ENCODE assay signal across 8 cellular contexts in the genomic region with DNA sequence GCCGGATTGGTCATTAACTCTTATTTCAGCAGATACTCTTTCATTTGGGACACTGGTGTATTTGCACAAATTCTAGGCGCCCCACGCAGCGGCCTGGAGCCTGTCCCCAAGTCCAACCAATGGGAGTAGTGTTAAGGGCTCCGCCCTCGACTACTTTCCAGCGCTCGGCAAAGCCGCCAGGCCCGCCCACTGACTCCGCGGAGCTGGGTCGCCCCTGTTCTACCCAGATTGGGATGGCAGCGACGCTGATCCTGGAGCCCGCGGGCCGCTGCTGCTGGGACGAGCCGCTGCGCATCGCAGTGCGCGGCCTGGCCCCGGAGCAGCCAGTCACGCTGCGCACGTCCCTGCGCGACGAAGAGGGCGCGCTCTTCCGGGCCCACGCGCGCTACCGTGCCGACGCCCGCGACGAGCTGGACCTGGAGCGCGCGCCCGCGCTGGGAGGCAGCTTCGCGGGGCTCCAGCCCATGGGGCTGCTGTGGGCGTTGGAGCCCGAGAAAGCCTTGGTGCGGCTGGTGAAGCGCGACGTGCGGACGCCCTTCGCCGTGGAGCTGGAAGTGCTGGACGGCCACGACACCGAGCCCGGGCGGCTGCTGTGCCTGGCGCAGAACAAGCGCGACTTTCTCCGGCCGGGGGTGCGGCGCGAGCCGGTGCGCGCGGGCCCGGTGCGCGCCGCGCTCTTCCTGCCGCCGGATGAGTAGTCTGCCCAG. TPM values are rescaled to one million over a fixed set of nuclear protein-coding genes. Genes with fewer than 3 reads are reported as not detected.
DNase-seq lines count a peak whose midpoint lies in the region; ATAC-seq, FAIRE-seq and TF ChIP-seq lines count a peak whose summit lies in the region.

A gene with protein sequence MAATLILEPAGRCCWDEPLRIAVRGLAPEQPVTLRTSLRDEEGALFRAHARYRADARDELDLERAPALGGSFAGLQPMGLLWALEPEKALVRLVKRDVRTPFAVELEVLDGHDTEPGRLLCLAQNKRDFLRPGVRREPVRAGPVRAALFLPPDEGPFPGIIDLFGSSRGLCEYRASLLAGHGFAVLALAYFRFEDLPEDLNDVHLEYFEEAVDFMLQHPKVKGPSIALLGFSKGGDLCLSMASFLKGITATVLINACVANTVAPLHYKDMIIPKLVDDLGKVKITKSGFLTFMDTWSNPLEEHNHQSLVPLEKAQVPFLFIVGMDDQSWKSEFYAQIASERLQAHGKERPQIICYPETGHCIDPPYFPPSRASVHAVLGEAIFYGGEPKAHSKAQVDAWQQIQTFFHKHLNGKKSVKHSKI (plus strand): TSS at position 179 of the 707 bp plus-strand sequence. CDS start 55 bp downstream, at position 234.

- peaks cover 8% of the 10 kb centered on the region for H3K4me1 Mint-ChIP-seq in WTC11

- no peaks in the 10 kb centered on the region for H3K4me1 ChIP-seq in HAP-1
- H3K4me1 ChIP-seq in spleen: peaks cover 0 to 22% (median 13%) of the 10 kb centered on the region in 6 donors

- peak within 1 kb of the TSS; percentile 61 to 90 (median 84) for H3K27ac ChIP-seq in spleen

- DNase-seq in HAP-1 (ENCODE audit: low spot score in 2 of 2) (peak; percentile 64 to 86), NCI-H1694 treated with DMSO at 0.1 percent for 48 hours (lab: John Stamatoyannopoulos, UW) (peak; percentile 84), WTC11 (ENCODE audit: low spot score) (peak; percentile 90), cardiac fibroblast (ENCODE audit: low read depth in 2 of 2) (peak; percentile 74), iris pigment epithelial cell (ENCODE audit: low read depth) (peak; percentile 75), spleen (peak; percentile 90), DMS153 (lab: John Stamatoyannopoulos, UW) (no peak)

- H3K27ac Mint-ChIP-seq in WTC11: no peak within 1 kb of the TSS

- H3K27me3 Mint-ChIP-seq in WTC11 (ENCODE audit: low read depth): peaks cover 47% of the 10 kb centered on the region

- WGBS in spleen, 5 donors: 0 to 1% (median 1%) methylated on average over 48 to 84 of the region's 84 CpGs

- CTCF ChIA-PET in WTC11 (lab: Charles Lee): interaction anchor here (0.8 to 1.9 kb wide), 9 partner anchors 10 to 116 kb away, joined by 3 to 16 read pairs (median 5); a partner anchor contains a TSS

- H3K4me3 ChIP-seq in HAP-1 (peak within 1 kb of the TSS; percentile 45), cardiac fibroblast (replicated peaks in 1 of 2; ENCODE audit: low read depth in 2 of 2, low read length in 2 of 2) (peak within 1 kb of the TSS; percentile 53 to 63), spleen (peak within 1 kb of the TSS; percentile 59 to 95 (median 73))

- H3K36me3 Mint-ChIP-seq in WTC11: peaks cover 5% of the 10 kb centered on the region

- H3K36me3 ChIP-seq in HAP-1 (replicated peaks) (no peaks in the 10 kb centered on the region), spleen (no peaks in the 10 kb centered on the region)

- intact Hi-C loops in spleen (cut with DNase I; ENCODE audit: low total_unique reads): no loop called here

- peak; percentile 57 for FAIRE-seq in G401.6 (lab: Jason Lieb, UNC)

- H3K27me3 ChIP-seq in HAP-1 (ENCODE audit: low read depth) (no peaks in the 10 kb centered on the region), spleen (replicated peaks in 1 of 7) (peaks cover 0 to 13% (median 0%) of the 10 kb centered on the region in 7 donors)

- in situ Hi-C loops in HAP-1 (cut with MboI; ENCODE audit: low sequenced_read_pairs): no loop called here

- POLR2A ChIA-PET in WTC11 (lab: Charles Lee): interaction anchor here (0.6 to 1.7 kb wide), 7 partner anchors 11 to 476 kb away, joined by 3 to 6 read pairs (median 4); a partner anchor contains a TSS

- no peak for TF ChIP-seq POLR2A in spleen (IDR thresholded peaks at IDR 0.05)

- H3K9me3 Mint-ChIP-seq in WTC11: peaks cover 3% of the 10 kb centered on the region; the same call in 1 of the 2 replicates

- H3K4me3 Mint-ChIP-seq in WTC11: peak within 1 kb of the TSS; percentile 88

- ATAC-seq in WTC11: peak; percentile 97

- H3K9me3 ChIP-seq in HAP-1 (no peaks in the 10 kb centered on the region), spleen (peaks cover 0 to 8% (median 0%) of the 10 kb centered on the region in 8 donors)

- TF ChIP-seq CTCF in WTC11 (IDR thresholded peaks at IDR 0.05) (no peak), cardiac fibroblast (IDR thresholded peaks at IDR 0.05; ENCODE audit: low read depth, low read length) (no peak), spleen (IDR thresholded peaks at IDR 0.05 in 8 of 11, conservative IDR thresholded peaks at IDR 0.05 in 3 of 11) (no peak)

TF ChIP-seq in WTC11, 78 proteins besides CTCF, POLR2A, EP300 and RAD21 (continues in another document):
- TF ChIP-seq ZNF121 (CRISPR knock-in tag; IDR thresholded peaks at IDR 0.05) (no peak), GTF2I (CRISPR knock-in tag; conservative IDR thresholded peaks at IDR 0.05) (no peak), TEAD1 (CRISPR knock-in tag; IDR thresholded peaks at IDR 0.05) (0 out of 2 replicates have a peak, but pooled peaks have one; percentile 10), CREB1 (CRISPR knock-in tag; IDR thresholded peaks at IDR 0.05) (no peak), ZNF219 (CRISPR knock-in tag; IDR thresholded peaks at IDR 0.05; ENCODE audit: borderline replicate concordance) (no peak), CREM (CRISPR knock-in tag; IDR thresholded peaks at IDR 0.05) (0 out of 2 replicates have a peak, but pooled peaks have one; percentile 67), MXD4 (CRISPR knock-in tag; IDR thresholded peaks at IDR 0.05; ENCODE audit: borderline replicate concordance) (no peak), GRHL2 (CRISPR knock-in tag; IDR thresholded peaks at IDR 0.05; ENCODE audit: insufficient replicate concordance, severe bottlenecking) (no peak)
- TF ChIP-seq, protein P1, sequence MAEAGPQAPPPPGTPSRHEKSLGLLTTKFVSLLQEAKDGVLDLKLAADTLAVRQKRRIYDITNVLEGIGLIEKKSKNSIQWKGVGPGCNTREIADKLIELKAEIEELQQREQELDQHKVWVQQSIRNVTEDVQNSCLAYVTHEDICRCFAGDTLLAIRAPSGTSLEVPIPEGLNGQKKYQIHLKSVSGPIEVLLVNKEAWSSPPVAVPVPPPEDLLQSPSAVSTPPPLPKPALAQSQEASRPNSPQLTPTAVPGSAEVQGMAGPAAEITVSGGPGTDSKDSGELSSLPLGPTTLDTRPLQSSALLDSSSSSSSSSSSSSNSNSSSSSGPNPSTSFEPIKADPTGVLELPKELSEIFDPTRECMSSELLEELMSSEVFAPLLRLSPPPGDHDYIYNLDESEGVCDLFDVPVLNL (CRISPR knock-in tag; IDR thresholded peaks at IDR 0.05; ENCODE audit: borderline replicate concordance, low read depth): 0 out of 2 replicates have a peak, but pooled peaks have one; percentile 37
- TF ChIP-seq, protein P2, sequence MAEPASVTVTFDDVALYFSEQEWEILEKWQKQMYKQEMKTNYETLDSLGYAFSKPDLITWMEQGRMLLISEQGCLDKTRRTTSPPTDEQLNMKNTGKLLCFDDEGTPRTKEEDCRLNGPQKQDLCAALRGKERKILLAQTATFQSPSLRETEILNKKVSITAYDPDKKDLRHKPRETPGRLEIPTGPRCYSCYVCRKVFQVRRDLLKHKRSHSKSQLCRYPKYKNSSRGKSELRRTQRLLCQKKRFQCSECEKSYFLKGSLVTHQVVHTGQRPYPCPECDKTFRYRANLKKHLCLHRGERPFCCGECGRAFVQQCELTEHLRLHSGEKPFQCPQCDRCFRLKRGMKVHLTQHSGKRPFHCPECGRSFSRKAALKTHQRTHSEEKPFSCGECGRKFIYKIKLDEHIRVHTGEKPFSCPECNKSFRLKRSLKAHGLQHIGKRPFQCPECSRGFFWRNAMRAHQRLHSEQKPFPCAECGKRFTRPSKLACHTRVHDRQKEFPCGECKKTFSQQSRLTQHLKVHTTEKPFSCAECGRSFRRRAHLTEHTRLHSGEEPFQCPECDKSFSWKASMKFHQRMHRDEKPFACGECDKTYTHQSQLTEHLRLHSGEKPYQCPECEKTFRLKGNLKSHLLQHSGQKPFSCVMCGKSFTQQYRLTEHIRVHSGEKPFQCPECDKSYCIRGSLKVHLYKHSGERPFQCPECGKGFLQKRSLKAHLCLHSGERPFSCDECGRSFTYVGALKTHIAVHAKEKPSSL (CRISPR knock-in tag; conservative IDR thresholded peaks at IDR 0.05): no peak
- TF ChIP-seq, protein P3, sequence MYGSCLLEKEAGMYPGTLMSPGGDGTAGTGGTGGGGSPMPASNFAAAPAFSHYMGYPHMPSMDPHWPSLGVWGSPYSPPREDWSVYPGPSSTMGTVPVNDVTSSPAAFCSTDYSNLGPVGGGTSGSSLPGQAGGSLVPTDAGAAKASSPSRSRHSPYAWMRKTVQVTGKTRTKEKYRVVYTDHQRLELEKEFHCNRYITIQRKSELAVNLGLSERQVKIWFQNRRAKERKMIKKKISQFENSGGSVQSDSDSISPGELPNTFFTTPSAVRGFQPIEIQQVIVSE (CRISPR knock-in tag; IDR thresholded peaks at IDR 0.05; ENCODE audit: borderline replicate concordance): no peak
- TF ChIP-seq, protein P4, sequence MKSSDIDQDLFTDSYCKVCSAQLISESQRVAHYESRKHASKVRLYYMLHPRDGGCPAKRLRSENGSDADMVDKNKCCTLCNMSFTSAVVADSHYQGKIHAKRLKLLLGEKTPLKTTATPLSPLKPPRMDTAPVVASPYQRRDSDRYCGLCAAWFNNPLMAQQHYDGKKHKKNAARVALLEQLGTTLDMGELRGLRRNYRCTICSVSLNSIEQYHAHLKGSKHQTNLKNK (CRISPR knock-in tag; IDR thresholded peaks at IDR 0.05): no peak
- TF ChIP-seq, protein P5, sequence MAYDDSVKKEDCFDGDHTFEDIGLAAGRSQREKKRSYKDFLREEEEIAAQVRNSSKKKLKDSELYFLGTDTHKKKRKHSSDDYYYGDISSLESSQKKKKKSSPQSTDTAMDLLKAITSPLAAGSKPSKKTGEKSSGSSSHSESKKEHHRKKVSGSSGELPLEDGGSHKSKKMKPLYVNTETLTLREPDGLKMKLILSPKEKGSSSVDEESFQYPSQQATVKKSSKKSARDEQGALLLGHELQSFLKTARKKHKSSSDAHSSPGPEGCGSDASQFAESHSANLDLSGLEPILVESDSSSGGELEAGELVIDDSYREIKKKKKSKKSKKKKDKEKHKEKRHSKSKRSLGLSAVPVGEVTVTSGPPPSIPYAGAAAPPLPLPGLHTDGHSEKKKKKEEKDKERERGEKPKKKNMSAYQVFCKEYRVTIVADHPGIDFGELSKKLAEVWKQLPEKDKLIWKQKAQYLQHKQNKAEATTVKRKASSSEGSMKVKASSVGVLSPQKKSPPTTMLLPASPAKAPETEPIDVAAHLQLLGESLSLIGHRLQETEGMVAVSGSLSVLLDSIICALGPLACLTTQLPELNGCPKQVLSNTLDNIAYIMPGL (CRISPR knock-in tag; IDR thresholded peaks at IDR 0.05): peak; percentile 81

RNA-seq across cellular contexts. Expression of the gene that starts here (rescaled TPM):
- total RNA-seq in WTC11 (2021) (0.13 to 0.37 TPM in 2 of 3 replicates, not detected in the other), spleen (not detected)
- not detected for polyA plus RNA-seq in spleen

Comparison
In these comparisons a context has a peak if more than half of its experiments do, and no peak if none do; other contexts are left out.
1. Peak in DNase-seq and ATAC-seq in WTC11; RNA of the gene not detected or under 1 TPM.
2. Peak in DNase-seq, H3K4me3 ChIP-seq and H3K27ac ChIP-seq in spleen; RNA of the gene not detected or under 1 TPM.